ENCODE assay signal across 25 cellular contexts in the genomic region with DNA sequence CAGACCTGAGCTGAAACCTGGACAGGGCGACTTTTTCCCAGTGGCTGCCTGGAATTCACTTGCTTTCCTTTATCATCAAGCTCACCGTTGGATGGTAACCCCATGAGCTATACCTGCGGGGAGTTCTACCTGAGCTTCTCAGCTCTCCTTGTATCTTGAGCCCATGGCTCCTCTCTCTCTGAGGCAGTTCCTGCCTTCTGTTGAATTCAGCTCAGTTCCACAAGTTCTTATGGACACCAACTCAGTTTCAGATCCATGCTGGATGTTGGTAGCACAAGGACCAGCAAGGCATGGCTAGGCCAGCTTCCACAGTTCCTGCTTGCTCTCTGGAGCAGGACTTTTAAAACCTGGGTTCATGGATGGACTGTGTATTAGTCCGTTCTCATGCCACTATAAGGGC.
"Had no signal": no experiment of that assay in that cellular context is flagged by ENCODE, and none has a peak within 500 bp of the region (broad histone marks: within the 10 kb centered on the region; RNA-seq: fewer than 3 reads in every experiment).

No MANE protein-coding gene starts in this region.

- H3K4me3 ChIP-seq: hepatocyte, left ventricle myocardium inferior, lung, psoas muscle, right lobe of liver, smooth muscle cell, tibial nerve, uterus had no signal

- H3K36me3 Mint-ChIP-seq: mesothelial cell of epicardium; naive thymus-derived CD4-positive, alpha-beta T cell; natural killer cell treated with Interleukin-12 subunit alpha and Interleukin-12 subunit beta and Interleukin-15 and Interleukin-18, amount 100 ng/mL, for 72 hours; stimulated activated memory B cell treated with anti-CD40 and anti-IgM and Interleukin-4, amounts not matched to agents 10 μg/mL and 1 μg/mL and 100 μg/mL, for 72 hours; type B pancreatic cell had no signal

- H3K9me3 Mint-ChIP-seq: mesothelial cell of epicardium; naive thymus-derived CD4-positive, alpha-beta T cell; natural killer cell treated with Interleukin-12 subunit alpha and Interleukin-12 subunit beta and Interleukin-15 and Interleukin-18, amount 100 ng/mL, for 72 hours; neural crest cell; stimulated activated memory B cell treated with anti-CD40 and anti-IgM and Interleukin-4, amounts not matched to agents 10 μg/mL and 1 μg/mL and 100 μg/mL, for 72 hours; stimulated activated naive CD8-positive, alpha-beta T cell treated with anti-CD3 and anti-CD28 coated beads, Interleukin-15, amount 100 ng/mL, for 72 hours; type B pancreatic cell had no signal

- ATAC-seq: naive thymus-derived CD4-positive, alpha-beta T cell; natural killer cell treated with Interleukin-12 subunit alpha and Interleukin-12 subunit beta and Interleukin-15 and Interleukin-18, amount 100 ng/mL, for 72 hours; psoas muscle; right lobe of liver; stimulated activated memory B cell treated with anti-CD40 and anti-IgM and Interleukin-4, amounts not matched to agents 10 μg/mL and 1 μg/mL and 100 μg/mL, for 72 hours; stimulated activated naive CD8-positive, alpha-beta T cell treated with anti-CD3 and anti-CD28 coated beads, Interleukin-15, amount 100 ng/mL, for 72 hours had no signal

- H3K4me1 ChIP-seq: parathyroid adenoma, psoas muscle, uterus had no signal

- H3K36me3 ChIP-seq: left ventricle myocardium inferior, right lobe of liver, tibial nerve, uterus had no signal

- H3K9me3 ChIP-seq: left ventricle myocardium inferior, psoas muscle, right lobe of liver, tibial nerve, uterus had no signal

- H3K27ac ChIP-seq: hepatocyte, left ventricle myocardium inferior, parathyroid adenoma, psoas muscle, right lobe of liver, tibial nerve, uterus had no signal

- H3K4me3 Mint-ChIP-seq: mesothelial cell of epicardium; naive thymus-derived CD4-positive, alpha-beta T cell; natural killer cell treated with Interleukin-12 subunit alpha and Interleukin-12 subunit beta and Interleukin-15 and Interleukin-18, amount 100 ng/mL, for 72 hours; neural crest cell; stimulated activated memory B cell treated with anti-CD40 and anti-IgM and Interleukin-4, amounts not matched to agents 10 μg/mL and 1 μg/mL and 100 μg/mL, for 72 hours; stimulated activated naive CD8-positive, alpha-beta T cell treated with anti-CD3 and anti-CD28 coated beads, Interleukin-15, amount 100 ng/mL, for 72 hours; type B pancreatic cell had no signal

- H3K27ac Mint-ChIP-seq: mesothelial cell of epicardium; naive thymus-derived CD4-positive, alpha-beta T cell; natural killer cell treated with Interleukin-12 subunit alpha and Interleukin-12 subunit beta and Interleukin-15 and Interleukin-18, amount 100 ng/mL, for 72 hours; stimulated activated memory B cell treated with anti-CD40 and anti-IgM and Interleukin-4, amounts not matched to agents 10 μg/mL and 1 μg/mL and 100 μg/mL, for 72 hours; stimulated activated naive CD8-positive, alpha-beta T cell treated with anti-CD3 and anti-CD28 coated beads, Interleukin-15, amount 100 ng/mL, for 72 hours; type B pancreatic cell had no signal

- H3K27me3 ChIP-seq: hepatocyte, right lobe of liver, tibial nerve, uterus had no signal

- H3K27me3 Mint-ChIP-seq: type B pancreatic cell had no signal

- H2AFZ ChIP-seq: hepatocyte, parathyroid adenoma had no signal

- H3K9ac ChIP-seq: parathyroid adenoma had no signal

- H3K4me2 ChIP-seq: hepatocyte, smooth muscle cell had no signal

- DNase-seq: islet precursor cell; left ventricle myocardium inferior; mesendoderm; naive thymus-derived CD4-positive, alpha-beta T cell; nucleus accumbens; psoas muscle; right lobe of liver; stimulated activated CD4-positive, alpha-beta T cell treated with anti-CD3 and anti-CD28 coated beads, Interleukin-1b, Interleukin-23, amount 100 ng/mL, for 48 hours; stimulated activated CD4-positive, alpha-beta T cell treated with anti-CD3 and anti-CD28 coated beads, Interleukin-2, amount 100 ng/mL, for 48 hours; stimulated activated CD4-positive, alpha-beta T cell treated with anti-CD3 and anti-CD28 coated beads, Interleukin-4, amount 100 ng/mL, for 4 hours; stimulated activated CD8-positive, alpha-beta memory T cell treated with anti-CD3 and anti-CD28 coated beads, Interleukin-4, amount 100 ng/mL, for 48 hours; stimulated activated naive CD4-positive, alpha-beta T cell treated with Interleukin-2 at 50 U/mL for 16 hours; stimulated activated naive CD8-positive, alpha-beta T cell treated with anti-CD3 and anti-CD28 coated beads, Interleukin-15, amount 100 ng/mL, for 72 hours; substantia nigra; uterus had no signal
